In genomic region chr2:25887624-25888242, GRCh38 we compare ENCODE assay signal across 17 cellular contexts.
"Had no signal": no experiment of that assay in that cellular context is flagged by ENCODE, and none has a peak within 500 bp of the region (broad histone marks: within the 10 kb centered on the region; RNA-seq: fewer than 3 reads in every experiment).

No MANE protein-coding gene starts in this region.

- H3K27ac ChIP-seq: foreskin keratinocyte, left ventricle myocardium inferior, lower lobe of right lung, stomach, thoracic aorta, transverse colon had no signal

- H3K9me3 ChIP-seq: left ventricle myocardium inferior, lower lobe of right lung, stomach, thoracic aorta, transverse colon had no signal

- H3K4me1 ChIP-seq: foreskin keratinocyte, left ventricle myocardium inferior, lower lobe of right lung, stomach, transverse colon had no signal

- DNase-seq: effector CD4-positive, alpha-beta T cell; endodermal cell; erythroblast; foreskin keratinocyte; kidney; left cardiac atrium; left ventricle myocardium inferior; lower lobe of right lung; natural killer cell; posterior cingulate gyrus; small intestine; stimulated activated CD4-positive, alpha-beta T cell treated with anti-CD3 and anti-CD28 coated beads, Interleukin-12 subunit alpha, Interleukin-12 subunit beta, amount 100 ng/mL, for 4 hours; stimulated activated naive CD4-positive, alpha-beta T cell; stomach; substantia nigra; transverse colon had no signal

- H3K4me3 ChIP-seq: left ventricle myocardium inferior, lower lobe of right lung, stomach, thoracic aorta, transverse colon had no signal

- ATAC-seq: foreskin keratinocyte, left cardiac atrium, lower lobe of right lung, natural killer cell had no signal

- H3K27me3 ChIP-seq: foreskin keratinocyte, transverse colon had no signal

- H3K36me3 ChIP-seq: left ventricle myocardium inferior, lower lobe of right lung, stomach, thoracic aorta, transverse colon had no signal
